In the genomic region with DNA sequence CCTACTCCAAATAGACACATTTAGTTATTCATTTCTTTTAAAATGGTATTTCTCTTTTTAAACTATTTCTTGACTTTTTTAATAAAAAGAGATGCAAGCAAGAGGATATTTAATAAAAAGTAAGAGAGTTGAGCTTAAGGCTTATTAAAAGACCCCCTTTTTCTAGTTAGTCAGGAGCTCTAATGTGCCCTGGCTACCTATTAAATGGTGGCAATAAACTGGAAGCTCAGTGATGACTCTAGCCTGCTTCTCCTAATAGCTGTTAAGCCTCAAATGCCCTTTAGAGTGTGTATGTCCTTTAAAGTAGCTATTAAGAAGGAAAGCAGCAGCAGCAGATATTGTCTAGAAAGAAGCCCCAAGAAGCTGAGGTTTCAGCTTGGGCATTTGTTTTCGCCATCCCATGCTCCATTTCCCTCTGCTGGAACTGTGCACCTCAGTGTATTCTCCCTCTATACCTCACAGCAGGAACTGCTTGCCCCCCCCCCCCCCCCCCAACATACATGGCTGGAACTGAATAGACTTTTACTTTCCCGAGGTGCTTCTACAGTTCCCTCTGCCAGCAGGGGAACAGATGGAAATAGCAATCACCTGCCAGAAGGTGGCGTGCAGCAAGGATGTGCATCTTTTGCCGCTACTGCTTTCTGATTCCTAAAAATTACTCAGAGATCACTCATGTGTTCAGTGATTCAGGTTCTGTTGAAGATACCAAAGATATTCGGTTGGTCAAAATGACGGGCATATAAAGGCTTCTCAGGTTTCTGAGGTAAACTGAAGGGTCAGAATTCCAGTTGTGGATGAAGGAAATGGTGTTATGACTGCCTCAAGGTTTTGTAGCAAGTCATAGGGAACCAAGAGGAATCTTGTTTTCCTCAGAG, we compare ENCODE assay signal across 9 cellular contexts. TPM values are rescaled to one million over a fixed set of nuclear protein-coding genes. Genes with fewer than 3 reads are reported as not detected.
DNase-seq lines count a peak whose midpoint lies in the region; ATAC-seq, FAIRE-seq and TF ChIP-seq lines count a peak whose summit lies in the region.
"Had no signal": no experiment of that assay in that cellular context is flagged by ENCODE, and none has a peak within 500 bp of the region (broad histone marks: within the 10 kb centered on the region; RNA-seq: fewer than 3 reads in every experiment).

No MANE protein-coding gene starts in this region.

- H3K27me3 ChIP-seq in pancreas, result peaks cover 0 to 5% (median 0%) of the 10 kb centered on the region in 4 donors

- no peak overlapping the region for H3K4me3 Mint-ChIP-seq in activated CD8-positive, alpha-beta memory T cell treated with anti-CD3 and anti-CD28 coated beads, Interleukin-2, amount 10 ng/mL, durations not matched to agents 7 days and 5 days

- no peaks in the 10 kb centered on the region for H3K9me3 ChIP-seq in pancreas
- H3K9me3 ChIP-seq: neutrophil had no signal

- in situ Hi-C loops in ACHN (cut with HindIII; ENCODE audit: low pct_ligation_motif_present, low pct_unique_long_range_greater_than_20kb, low sequenced_read_pairs), result loop anchor here (10.0 to 25.0 kb wide), 2 partner anchors 209 to 243 kb away; a partner anchor contains a TSS

- no peak for TF ChIP-seq POLR2A in GM12891 (IDR thresholded peaks at IDR 0.05; ENCODE audit: low read depth, low read length)

- H3K36me3 ChIP-seq in pancreas, result no peaks in the 10 kb centered on the region
- H3K36me3 ChIP-seq: neutrophil had no signal

- H3K4me1 Mint-ChIP-seq in activated CD8-positive, alpha-beta memory T cell treated with anti-CD3 and anti-CD28 coated beads, Interleukin-2, amount 10 ng/mL, durations not matched to agents 7 days and 5 days, result no peaks in the 10 kb centered on the region

- no peak overlapping the region for H3K27ac Mint-ChIP-seq in activated CD8-positive, alpha-beta memory T cell treated with anti-CD3 and anti-CD28 coated beads, Interleukin-2, amount 10 ng/mL, durations not matched to agents 7 days and 5 days

- WGBS in pancreas, 2 donors, result 7 to 8% methylated on average over 6 of the region's 6 CpGs

- no peak overlapping the region for H3K27ac ChIP-seq in pancreas
- H3K27ac ChIP-seq: neutrophil had no signal

- H3K4me1 ChIP-seq in pancreas, result no peaks in the 10 kb centered on the region

- no peak overlapping the region for H3K4me3 ChIP-seq in pancreas

- CTCF ChIA-PET in activated CD8-positive, alpha-beta memory T cell treated with anti-CD3 and anti-CD28 coated beads, Interleukin-2, amount 10 ng/mL, durations not matched to agents 7 days and 5 days (lab: Charles Lee), result interaction anchor here (1.5 to 7.1 kb wide), 2 partner anchors 11 to 243 kb away, joined by 5 to 35 read pairs; no protein-coding TSS in a partner anchor

- no peaks in the 10 kb centered on the region for H3K9me3 Mint-ChIP-seq in activated CD8-positive, alpha-beta memory T cell treated with anti-CD3 and anti-CD28 coated beads, Interleukin-2, amount 10 ng/mL, durations not matched to agents 7 days and 5 days (ENCODE audit: low read depth)

- peak; percentile 76 for FAIRE-seq in GM12891 (lab: Jason Lieb, UNC)
- no peak for FAIRE-seq in pancreas (lab: Jason Lieb, UNC)

- ATAC-seq in HG03108 (IDR thresholded peaks at IDR 0.05; ENCODE audit: unreplicated experiment) (peak; percentile 44), pancreas (peak in 3 of 4 donors; percentile 60 to 80 (median 74)), HG03457 (IDR thresholded peaks at IDR 0.05; ENCODE audit: unreplicated experiment) (no peak)
- ATAC-seq in activated CD8-positive, alpha-beta memory T cell treated with anti-CD3 and anti-CD28 coated beads, Interleukin-2, amount 10 ng/mL, durations not matched to agents 7 days and 5 days, result no peak

- H3K36me3 Mint-ChIP-seq in activated CD8-positive, alpha-beta memory T cell treated with anti-CD3 and anti-CD28 coated beads, Interleukin-2, amount 10 ng/mL, durations not matched to agents 7 days and 5 days, result no peaks in the 10 kb centered on the region

- DNase-seq in ACHN (peak; percentile 90), GM12891 (ENCODE audit: insufficient read length, low spot score) (peak; percentile 8), NCI-H69 (lab: John Stamatoyannopoulos, UW) (peak; percentile 89), fibroblast of peridontal ligament (ENCODE audit: extremely low read depth) (peak; percentile 85), pancreas (peak in 5 of 6 donors; percentile 18 to 63 (median 33))
- DNase-seq in activated CD8-positive, alpha-beta memory T cell treated with anti-CD3 and anti-CD28 coated beads, Interleukin-2, amount 10 ng/mL, durations not matched to agents 7 days and 5 days, result peak; percentile 61

- H3K27me3 Mint-ChIP-seq in activated CD8-positive, alpha-beta memory T cell treated with anti-CD3 and anti-CD28 coated beads, Interleukin-2, amount 10 ng/mL, durations not matched to agents 7 days and 5 days, result peaks cover 45% of the 10 kb centered on the region

- TF ChIP-seq CTCF in pancreas (IDR thresholded peaks at IDR 0.05), result peak; percentile 27 to 45 (median 40)

- intact Hi-C loops in pancreas (cut with DNase I), result loop anchor here in 2 of 3 donors (10.0 kb wide), 1 partner anchor 243 kb away; no protein-coding TSS in a partner anchor

TF ChIP-seq in GM12891, 5 proteins besides CTCF, POLR2A, EP300 and RAD21:
- no peak for TF ChIP-seq TAF1 (IDR thresholded peaks at IDR 0.05; ENCODE audit: low read depth, low read length)
- no peak for TF ChIP-seq POU2F2 (IDR thresholded peaks at IDR 0.05; ENCODE audit: low read depth, low read length)
- TF ChIP-seq POLR2AphosphoS5 (IDR thresholded peaks at IDR 0.05; ENCODE audit: low read depth, low read length), result no peak
- TF ChIP-seq SPI1 (IDR thresholded peaks at IDR 0.05; ENCODE audit: low read depth, low read length), result no peak
- no peak for TF ChIP-seq PAX5 (IDR thresholded peaks at IDR 0.05; ENCODE audit: insufficient read depth, low read length, severe bottlenecking)

RNA-seq across cellular contexts. Expression of a gene that starts 2.5 kb away (rescaled TPM):
- not detected for polyA plus RNA-seq in GM12891 (2012; ENCODE audit: low read depth, missing spikeins)
- total RNA-seq in activated CD8-positive, alpha-beta memory T cell treated with anti-CD3 and anti-CD28 coated beads, Interleukin-2, amount 10 ng/mL, durations not matched to agents 7 days and 5 days, result not detected
- total RNA-seq in pancreas, result 10 to 100 TPM in 1 of 6 donors, 1 to 10 TPM in 4, under 1 TPM in 1; 0.46 to 10.4 (median 2.7) TPM
- polyA plus RNA-seq in pancreas, result 10 to 100 TPM in 1 of 2 donors, 1 to 10 TPM in 1; 1.7 to 15.0 TPM

Comparison
In these comparisons a context has a peak if more than half of its experiments do, and no peak if none do; other contexts are left out.
1. DNase-seq: peak in every context shown above with its lines; median percentile 90 in ACHN; 89 in NCI-H69; 85 in fibroblast of peridontal ligament; 61 in activated CD8-positive, alpha-beta memory T cell treated with anti-CD3 and anti-CD28 coated beads, Interleukin-2, amount 10 ng/mL, durations not matched to agents 7 days and 5 days; 33 in pancreas; 8 in GM12891.
2. ATAC-seq: peak in HG03108 (single experiment) and pancreas (3 of 4); none in activated CD8-positive, alpha-beta memory T cell treated with anti-CD3 and anti-CD28 coated beads, Interleukin-2, amount 10 ng/mL, durations not matched to agents 7 days and 5 days (single experiment) and HG03457 (single experiment).